8 cellular contexts compared by ENCODE assay signal in the genomic region with DNA sequence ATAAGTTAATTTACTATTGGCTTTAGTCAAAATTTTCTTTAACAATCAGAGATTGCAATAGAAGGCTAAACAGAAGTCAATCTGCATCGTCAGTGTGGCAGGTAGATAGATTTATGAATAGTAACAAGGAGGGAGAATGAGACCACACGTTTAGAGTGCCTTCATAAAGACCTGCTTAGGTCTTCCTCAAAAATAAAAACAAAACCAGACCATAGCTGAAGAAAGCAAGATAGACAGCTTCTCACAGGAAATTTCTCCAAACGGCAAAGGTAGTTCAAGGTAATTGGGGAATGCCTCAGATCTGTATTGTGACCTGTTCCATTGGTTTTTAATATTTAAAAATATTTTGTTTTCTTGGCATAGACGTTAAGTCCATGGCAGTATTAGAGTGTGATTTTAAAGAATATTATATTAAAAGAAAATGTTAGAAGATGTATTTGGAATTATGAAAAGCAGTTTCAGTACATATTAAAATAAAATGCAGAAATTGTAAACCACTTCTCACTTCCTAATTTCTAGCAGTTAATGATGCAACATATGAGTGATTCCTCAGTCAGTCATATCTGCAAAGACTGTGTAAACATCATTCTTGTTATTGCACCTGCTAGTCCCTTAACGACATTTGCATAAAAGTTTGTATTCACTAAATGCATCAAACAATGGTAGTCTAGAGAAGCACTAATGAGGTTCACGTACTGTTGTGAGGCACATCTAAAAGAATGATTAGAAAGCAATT.
DNase-seq lines count a peak whose midpoint lies in the region; ATAC-seq and TF ChIP-seq lines count a peak whose summit lies in the region.

No MANE protein-coding gene starts in this region.

- intact Hi-C loops in Calu3 (cut with micrococcal nuclease; ENCODE audit: unreplicated experiment) (no loop called here), breast epithelium (cut with DNase I; ENCODE audit: low total_unique reads) (loop anchor here (10.0 kb wide), 1 partner anchor 1792 kb away; no protein-coding TSS in a partner anchor)
- intact Hi-C loops in activated CD8-positive, alpha-beta T cell treated with anti-CD3 and anti-CD28 coated beads for 36 hours (cut with micrococcal nuclease), result no loop called here

- no peak for TF ChIP-seq POLR2A in breast epithelium (IDR thresholded peaks at IDR 0.05)

- TF ChIP-seq CTCF in Calu3 (IDR thresholded peaks at IDR 0.05; ENCODE audit: unreplicated experiment) (no peak), breast epithelium (IDR thresholded peaks at IDR 0.05) (no peak)
- TF ChIP-seq CTCF in activated CD8-positive, alpha-beta T cell treated with anti-CD3 and anti-CD28 coated beads for 36 hours (IDR thresholded peaks at IDR 0.05), result no peak

- no peaks in the 10 kb centered on the region for H3K4me1 Mint-ChIP-seq in Calu3 (ENCODE audit: low read depth, unreplicated experiment)
- no peaks in the 10 kb centered on the region for H3K4me1 Mint-ChIP-seq in activated CD8-positive, alpha-beta T cell treated with anti-CD3 and anti-CD28 coated beads for 36 hours (ENCODE audit: low read depth)

- H3K27ac ChIP-seq in breast epithelium, result no peak overlapping the region

- H3K36me3 Mint-ChIP-seq in Calu3 (ENCODE audit: insufficient read depth, unreplicated experiment), result no peaks in the 10 kb centered on the region
- no peaks in the 10 kb centered on the region for H3K36me3 Mint-ChIP-seq in activated CD8-positive, alpha-beta T cell treated with anti-CD3 and anti-CD28 coated beads for 36 hours (ENCODE audit: low read depth)

- DNase-seq in CD1c-positive myeloid dendritic cell (ENCODE audit: extremely low spot score), result peak; percentile 84
- peak; percentile 66 for DNase-seq in NCI-H1436 treated with DMSO at 0.1 percent for 48 hours (lab: John Stamatoyannopoulos, UW)
- no peak for DNase-seq in Calu3
- DNase-seq in NCI-H1092 (lab: John Stamatoyannopoulos, UW), result no peak
- no peak for DNase-seq in activated CD8-positive, alpha-beta T cell treated with anti-CD3 and anti-CD28 coated beads for 36 hours
- no peak for DNase-seq in breast epithelium (ENCODE audit: low spot score in 2 of 2)

- H3K9me3 ChIP-seq in breast epithelium, result no peaks in the 10 kb centered on the region

- no peaks in the 10 kb centered on the region for H3K36me3 ChIP-seq in breast epithelium

- no peak overlapping the region for H3K4me3 ChIP-seq in breast epithelium

- BruUV-seq in Calu3 (replicated peaks; lab: Mats Ljungman, UMichigan), result no TSS peak

- H3K27me3 Mint-ChIP-seq in Calu3 (ENCODE audit: unreplicated experiment), result no peaks in the 10 kb centered on the region
- no peaks in the 10 kb centered on the region for H3K27me3 Mint-ChIP-seq in activated CD8-positive, alpha-beta T cell treated with anti-CD3 and anti-CD28 coated beads for 36 hours

- H3K27ac Mint-ChIP-seq in Calu3 (ENCODE audit: unreplicated experiment), result no peak overlapping the region
- H3K27ac Mint-ChIP-seq in activated CD8-positive, alpha-beta T cell treated with anti-CD3 and anti-CD28 coated beads for 36 hours, result no peak overlapping the region

- CTCF ChIA-PET in Calu3 (lab: Charles Lee), result no interaction called here
- CTCF ChIA-PET in activated CD8-positive, alpha-beta T cell treated with anti-CD3 and anti-CD28 coated beads for 36 hours (lab: Charles Lee), result no interaction called here

- no peaks in the 10 kb centered on the region for H3K4me1 ChIP-seq in breast epithelium

- ATAC-seq in GM19438 (IDR thresholded peaks at IDR 0.05; ENCODE audit: low read depth, unreplicated experiment), result peak; percentile 85
- peak; percentile 93 for ATAC-seq in HG03025 (IDR thresholded peaks at IDR 0.05; ENCODE audit: low FRiP score, unreplicated experiment)
- ATAC-seq in activated CD8-positive, alpha-beta T cell treated with anti-CD3 and anti-CD28 coated beads for 36 hours, result no peak

- POLR2A ChIA-PET in activated CD8-positive, alpha-beta T cell treated with anti-CD3 and anti-CD28 coated beads for 36 hours (lab: Charles Lee), result no interaction called here

- no peak overlapping the region for H3K4me3 Mint-ChIP-seq in Calu3 (ENCODE audit: low read depth, unreplicated experiment)
- no peak overlapping the region for H3K4me3 Mint-ChIP-seq in activated CD8-positive, alpha-beta T cell treated with anti-CD3 and anti-CD28 coated beads for 36 hours

- no peaks in the 10 kb centered on the region for H3K27me3 ChIP-seq in breast epithelium

- H3K9me3 Mint-ChIP-seq in Calu3 (ENCODE audit: low read depth, unreplicated experiment), result no peaks in the 10 kb centered on the region
- no peaks in the 10 kb centered on the region for H3K9me3 Mint-ChIP-seq in activated CD8-positive, alpha-beta T cell treated with anti-CD3 and anti-CD28 coated beads for 36 hours

Comparison
In these comparisons a context has a peak if more than half of its experiments do, and no peak if none do; other contexts are left out.
1. DNase-seq: peak in CD1c-positive myeloid dendritic cell (single experiment) and NCI-H1436 treated with DMSO at 0.1 percent for 48 hours (single experiment); none in Calu3 (single experiment), NCI-H1092 (single experiment), activated CD8-positive, alpha-beta T cell treated with anti-CD3 and anti-CD28 coated beads for 36 hours (single experiment) and breast epithelium (0 of 2).